ENCODE assay signal across 1 cellular context in genomic region chr3:33758874-33759273, GRCh38.
TF ChIP-seq lines count a peak whose summit lies in the region.

No MANE protein-coding gene starts in this region.

TF ChIP-seq in K562, 482 proteins besides CTCF, POLR2A, EP300 and RAD21 (continued from another document):
- TF ChIP-seq HMGN3 (IDR thresholded peaks at IDR 0.05; ENCODE audit: borderline replicate concordance, extremely low read depth, insufficient read length, low read depth, low read length) (no peak), CHD1 (IDR thresholded peaks at IDR 0.05; ENCODE audit: low read length) (no peak), SMC3 (conservative IDR thresholded peaks at IDR 0.05; ENCODE audit: insufficient read depth, low read depth, low read length) (no peak), KDM1A (IDR thresholded peaks at IDR 0.05) (no peak), RAD51 (IDR thresholded peaks at IDR 0.05; ENCODE audit: borderline replicate concordance, low read depth) (0 out of 2 replicates have a peak, but pooled peaks have one; percentile 18), RUNX1 (IDR thresholded peaks at IDR 0.05; ENCODE audit: low read depth) (no peak), ZKSCAN3 (CRISPR knock-in tag; IDR thresholded peaks at IDR 0.05) (no peak), FOXP4 (CRISPR knock-in tag; IDR thresholded peaks at IDR 0.05; ENCODE audit: borderline replicate concordance) (no peak), USF2 (CRISPR knock-in tag; IDR thresholded peaks at IDR 0.05) (peak; percentile 61)
